30 cellular contexts compared by ENCODE assay signal in the genomic region with DNA sequence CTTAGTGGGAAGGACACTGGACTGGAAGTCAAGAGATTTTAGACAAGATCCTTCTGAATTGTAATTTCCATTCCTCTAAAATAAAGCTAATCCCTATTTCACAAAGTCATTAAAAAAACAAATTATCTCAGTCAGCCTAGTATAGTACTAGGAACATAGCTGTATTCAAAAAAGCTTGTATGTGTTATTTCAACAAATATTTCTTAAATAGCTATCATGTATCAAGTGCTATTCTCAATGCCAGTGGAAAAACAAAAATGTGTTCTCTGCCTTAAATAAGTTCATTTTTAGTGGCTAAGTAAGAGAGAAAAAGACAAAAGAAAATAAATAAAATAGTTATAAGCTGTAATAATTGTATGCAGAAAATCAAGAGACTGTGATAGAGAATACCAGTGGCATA.
"Had no signal": no experiment of that assay in that cellular context is flagged by ENCODE, and none has a peak within 500 bp of the region (broad histone marks: within the 10 kb centered on the region; RNA-seq: fewer than 3 reads in every experiment).

No MANE protein-coding gene starts in this region.

- H3K79me2 ChIP-seq: hepatocyte had no signal

- H3K4me1 Mint-ChIP-seq: naive B cell; neural crest cell; stimulated activated memory B cell treated with anti-CD40 and anti-IgM and Interleukin-4, amounts not matched to agents 10 μg/mL and 1 μg/mL and 100 μg/mL, for 72 hours had no signal

- H3K4me3 Mint-ChIP-seq: mesothelial cell of epicardium; naive B cell; natural killer cell treated with Interleukin-12 subunit alpha and Interleukin-12 subunit beta and Interleukin-15 and Interleukin-18, amount 100 ng/mL, for 72 hours; neural crest cell; stimulated activated memory B cell treated with anti-CD40 and anti-IgM and Interleukin-4, amounts not matched to agents 10 μg/mL and 1 μg/mL and 100 μg/mL, for 72 hours had no signal

- H3K27ac ChIP-seq: dorsolateral prefrontal cortex, foreskin keratinocyte, gastroesophageal sphincter, heart left ventricle, hepatocyte, neutrophil, psoas muscle, sigmoid colon, skin epidermis, spleen, testis, tibial nerve, upper lobe of left lung had no signal

- H3K27ac Mint-ChIP-seq: mesothelial cell of epicardium; naive B cell; natural killer cell treated with Interleukin-12 subunit alpha and Interleukin-12 subunit beta and Interleukin-15 and Interleukin-18, amount 100 ng/mL, for 72 hours; stimulated activated memory B cell treated with anti-CD40 and anti-IgM and Interleukin-4, amounts not matched to agents 10 μg/mL and 1 μg/mL and 100 μg/mL, for 72 hours had no signal

- H3K36me3 ChIP-seq: gastroesophageal sphincter, heart left ventricle, neutrophil, sigmoid colon, spleen, tibial nerve, upper lobe of left lung had no signal

- H3K27me3 ChIP-seq: dorsolateral prefrontal cortex, foreskin keratinocyte, gastroesophageal sphincter, heart left ventricle, hepatocyte, neutrophil, sigmoid colon, spleen, testis, tibial nerve, upper lobe of left lung had no signal

- H3K4me3 ChIP-seq: dorsolateral prefrontal cortex, gastroesophageal sphincter, heart left ventricle, hepatocyte, lung, mucosa of descending colon, psoas muscle, sigmoid colon, skin epidermis, spleen, testis, tibial nerve, upper lobe of left lung had no signal

- H3K36me3 Mint-ChIP-seq: mesothelial cell of epicardium; naive B cell; stimulated activated memory B cell treated with anti-CD40 and anti-IgM and Interleukin-4, amounts not matched to agents 10 μg/mL and 1 μg/mL and 100 μg/mL, for 72 hours had no signal

- H2AFZ ChIP-seq: hepatocyte had no signal

- H3K27me3 Mint-ChIP-seq: naive B cell; stimulated activated memory B cell treated with anti-CD40 and anti-IgM and Interleukin-4, amounts not matched to agents 10 μg/mL and 1 μg/mL and 100 μg/mL, for 72 hours had no signal

- ATAC-seq: foreskin keratinocyte; gastroesophageal sphincter; heart left ventricle; left lobe of liver; mucosa of descending colon; natural killer cell treated with Interleukin-12 subunit alpha and Interleukin-12 subunit beta and Interleukin-15 and Interleukin-18, amount 100 ng/mL, for 72 hours; psoas muscle; right cardiac atrium; stimulated activated memory B cell treated with anti-CD40 and anti-IgM and Interleukin-4, amounts not matched to agents 10 μg/mL and 1 μg/mL and 100 μg/mL, for 72 hours; stimulated activated naive CD8-positive, alpha-beta T cell treated with anti-CD3 and anti-CD28 coated beads, Interleukin-15, Interleukin-2, amounts not matched to agents 100 U/mL and 50 U/mL, for 24 hours had no signal

- H3K4me1 ChIP-seq: gastroesophageal sphincter, heart left ventricle, psoas muscle, sigmoid colon, spleen, testis, tibial nerve, upper lobe of left lung had no signal

- H3K9me3 ChIP-seq: gastroesophageal sphincter, neutrophil, psoas muscle, sigmoid colon, testis, tibial nerve, upper lobe of left lung had no signal

- H3K4me2 ChIP-seq: hepatocyte had no signal

- DNase-seq: cortex of kidney; dorsolateral prefrontal cortex; effector CD4-positive, alpha-beta T cell; foreskin keratinocyte; heart left ventricle; kidney; mesenchymal stem cell; mucosa of descending colon; naive B cell; posterior cingulate gyrus; psoas muscle; right cardiac atrium; sigmoid colon; spleen; stimulated activated CD4-positive, alpha-beta T cell treated with anti-CD3 and anti-CD28 coated beads, Interleukin-4, amount 100 ng/mL, for 4 hours; stimulated activated naive CD8-positive, alpha-beta T cell treated with anti-CD3 and anti-CD28 coated beads, Interleukin-15, Interleukin-2, amounts not matched to agents 100 U/mL and 50 U/mL, for 24 hours; substantia nigra; testis; upper lobe of left lung had no signal
